ENCODE assay signal across 12 cellular contexts in genomic region chr1:244865820-244866219, GRCh38. TPM values are rescaled to one million over a fixed set of nuclear protein-coding genes. Genes with fewer than 3 reads are reported as not detected.
DNase-seq lines count a peak whose midpoint lies in the region; ATAC-seq and TF ChIP-seq lines count a peak whose summit lies in the region.
"Had no signal": no experiment of that assay in that cellular context is flagged by ENCODE, and none has a peak within 500 bp of the region (broad histone marks: within the 10 kb centered on the region; RNA-seq: fewer than 3 reads in every experiment).

No MANE protein-coding gene starts in this region.

- TF ChIP-seq CTCF in CD8-positive, alpha-beta T cell (IDR thresholded peaks at IDR 0.05), result no peak
- TF ChIP-seq CTCF in Loucy (conservative IDR thresholded peaks at IDR 0.05; ENCODE audit: low read length) (no peak), prostate gland (IDR thresholded peaks at IDR 0.05) (no peak)

- H2AFZ ChIP-seq in Loucy (ENCODE audit: low read length), result no peak overlapping the region

- intact Hi-C loops in CD8-positive, alpha-beta T cell (cut with DNase I, micrococcal nuclease), result loop anchor here (2.0 kb wide), 4 partner anchors 65 to 413 kb away; partner anchors contain the start of gene DESI2 (in 1 of the 2)
- intact Hi-C loops in dendritic cell treated with granulocyte-macrophage colony-stimulating factor and Interleukin-4, amounts not matched to agents 40 ng/mL and 50 ng/mL, for 4 days (cut with micrococcal nuclease), result loop anchor here (10.0 kb wide), 1 partner anchor 51 kb away; no protein-coding TSS in a partner anchor
- intact Hi-C loops in prostate gland (cut with DNase I), result no loop called here

- CTCF ChIA-PET in CD8-positive, alpha-beta T cell (lab: Charles Lee), result interaction anchor here (1.0 to 6.4 kb wide), 5 partner anchors 27 to 177 kb away, joined by 3 to 50 read pairs (median 8); partner anchors contain the start of gene COX20

- peaks cover 2% of the 10 kb centered on the region for H3K36me3 ChIP-seq in CD8-positive, alpha-beta T cell (ENCODE audit: insufficient read depth, low read length)
- peaks cover 14% of the 10 kb centered on the region for H3K36me3 ChIP-seq in Loucy (ENCODE audit: insufficient read depth, low read length)
- no peaks in the 10 kb centered on the region for H3K36me3 ChIP-seq in prostate gland

- no peak overlapping the region for H3K4me3 Mint-ChIP-seq in CD8-positive, alpha-beta T cell
- no peak overlapping the region for H3K4me3 Mint-ChIP-seq in dendritic cell treated with granulocyte-macrophage colony-stimulating factor and Interleukin-4, amounts not matched to agents 40 ng/mL and 50 ng/mL, for 4 days

- peak overlapping the region; percentile 66 for H3K27ac Mint-ChIP-seq in CD8-positive, alpha-beta T cell
- H3K27ac Mint-ChIP-seq in dendritic cell treated with granulocyte-macrophage colony-stimulating factor and Interleukin-4, amounts not matched to agents 40 ng/mL and 50 ng/mL, for 4 days, result peak overlapping the region; percentile 100

- no peak for TF ChIP-seq POLR2A in prostate gland (IDR thresholded peaks at IDR 0.05)

- peaks cover 21% of the 10 kb centered on the region for H3K4me1 ChIP-seq in CD8-positive, alpha-beta T cell (ENCODE audit: insufficient read depth, low read length)
- H3K4me1 ChIP-seq in Loucy (ENCODE audit: insufficient read depth, low read length, poor library complexity, severe bottlenecking) (peaks cover 19% of the 10 kb centered on the region), prostate gland (replicated peaks) (no peaks in the 10 kb centered on the region)

- no peak for ATAC-seq in CD8-positive, alpha-beta T cell
- ATAC-seq in GM21619 (IDR thresholded peaks at IDR 0.05; ENCODE audit: unreplicated experiment) (no peak), HG03354 (IDR thresholded peaks at IDR 0.05; ENCODE audit: poor library complexity, severe bottlenecking, unreplicated experiment) (no peak)

- H3K27me3 Mint-ChIP-seq in CD8-positive, alpha-beta T cell (ENCODE audit: low read depth), result no peaks in the 10 kb centered on the region
- H3K27me3 Mint-ChIP-seq in dendritic cell treated with granulocyte-macrophage colony-stimulating factor and Interleukin-4, amounts not matched to agents 40 ng/mL and 50 ng/mL, for 4 days, result no peaks in the 10 kb centered on the region

- peak overlapping the region; percentile 99 for H3K9ac ChIP-seq in Loucy (ENCODE audit: low read depth, low read length, poor library complexity, severe bottlenecking)

- WGBS in prostate gland, result 76% methylated on average over 3 of the region's 3 CpGs

- no peaks in the 10 kb centered on the region for H3K27me3 ChIP-seq in CD8-positive, alpha-beta T cell (ENCODE audit: insufficient read depth, low read length)
- H3K27me3 ChIP-seq in Loucy (ENCODE audit: insufficient read depth, low read length, poor library complexity, severe bottlenecking) (peaks cover 10% of the 10 kb centered on the region), prostate gland (replicated peaks; ENCODE audit: insufficient read depth) (no peaks in the 10 kb centered on the region)

- H3K9me3 Mint-ChIP-seq in CD8-positive, alpha-beta T cell, result no peaks in the 10 kb centered on the region
- H3K9me3 Mint-ChIP-seq in dendritic cell treated with granulocyte-macrophage colony-stimulating factor and Interleukin-4, amounts not matched to agents 40 ng/mL and 50 ng/mL, for 4 days, result no peaks in the 10 kb centered on the region

- no peak for DNase-seq in CD8-positive, alpha-beta T cell
- DNase-seq in prostate gland (ENCODE audit: low spot score), result no peak
- DNase-seq in NCI-H146 treated with DMSO at 0.1 percent for 48 hours (lab: John Stamatoyannopoulos, UW; ENCODE audit: unreplicated experiment), result no peak
- no peak for DNase-seq in NOMO-1 treated with DMSO at 0.1 percent for 48 hours (lab: John Stamatoyannopoulos, UW; ENCODE audit: unreplicated experiment)
- DNase-seq: activated effector memory CD4-positive, alpha-beta T cell treated with anti-CD3 and anti-CD28 coated beads, Interleukin-2, amount 50 U/mL, for 16 hours; mesendoderm; NCI-H1694 treated with DMSO at 0.1 percent for 48 hours; SK-N-SH had no signal

- H4K20me1 ChIP-seq in Loucy (ENCODE audit: insufficient read depth, low read length, poor library complexity, severe bottlenecking), result peaks cover 27% of the 10 kb centered on the region

- H3K79me2 ChIP-seq in Loucy (ENCODE audit: insufficient read depth, low read length), result peaks cover 44% of the 10 kb centered on the region

- no peaks in the 10 kb centered on the region for H3K9me2 ChIP-seq in Loucy (replicated peaks; ENCODE audit: low read depth, low read length)
- H3K9me2 ChIP-seq: SK-N-SH had no signal

- H3K4me1 Mint-ChIP-seq in CD8-positive, alpha-beta T cell (ENCODE audit: low read depth), result peaks cover 33% of the 10 kb centered on the region
- peaks cover 20% of the 10 kb centered on the region for H3K4me1 Mint-ChIP-seq in dendritic cell treated with granulocyte-macrophage colony-stimulating factor and Interleukin-4, amounts not matched to agents 40 ng/mL and 50 ng/mL, for 4 days (ENCODE audit: low read depth)

- peaks cover 3% of the 10 kb centered on the region; the same call in 1 of the 2 replicates for H3F3A ChIP-seq in Loucy (ENCODE audit: low read depth)

- peak overlapping the region; percentile 84 for H3K4me2 ChIP-seq in Loucy (ENCODE audit: low read depth, low read length, poor library complexity, severe bottlenecking)

- H3K9me3 ChIP-seq in CD8-positive, alpha-beta T cell (ENCODE audit: low read length), result no peaks in the 10 kb centered on the region
- H3K9me3 ChIP-seq in Loucy (ENCODE audit: insufficient read depth, low read depth, low read length), result no peaks in the 10 kb centered on the region
- H3K9me3 ChIP-seq in prostate gland, result no peaks in the 10 kb centered on the region
- H3K9me3 ChIP-seq: SK-N-SH had no signal

- H3K27ac ChIP-seq in CD8-positive, alpha-beta T cell (ENCODE audit: low read depth, low read length), result peak overlapping the region; percentile 94
- peak overlapping the region; percentile 100 for H3K27ac ChIP-seq in prostate gland

- no peak overlapping the region for H3K4me3 ChIP-seq in CD8-positive, alpha-beta T cell (ENCODE audit: low read depth, low read length)
- peak overlapping the region; percentile 97 for H3K4me3 ChIP-seq in Loucy (ENCODE audit: low read length, poor library complexity, severe bottlenecking)
- H3K4me3 ChIP-seq in prostate gland, result no peak overlapping the region

- POLR2A ChIA-PET in CD8-positive, alpha-beta T cell (lab: Charles Lee), result interaction anchor here (1.0 to 23.6 kb wide), 3 partner anchors 26 to 415 kb away, joined by 3 to 762 read pairs (median 139); partner anchors contain the start of gene COX20

- H3K36me3 Mint-ChIP-seq in CD8-positive, alpha-beta T cell, result peaks cover 28% of the 10 kb centered on the region
- peaks cover 41% of the 10 kb centered on the region for H3K36me3 Mint-ChIP-seq in dendritic cell treated with granulocyte-macrophage colony-stimulating factor and Interleukin-4, amounts not matched to agents 40 ng/mL and 50 ng/mL, for 4 days (ENCODE audit: low read depth)

RNA-seq across cellular contexts. Expression of gene HNRNPU, which starts 1.5 kb away (rescaled TPM):
- total RNA-seq in CD8-positive, alpha-beta T cell, result 100 to 1,000 TPM; 411 to 415 TPM
- total RNA-seq in prostate gland, result 100 to 1,000 TPM; 302 to 350 TPM

RNA-seq across cellular contexts. Expression of gene COX20, which starts 30.4 kb away (rescaled TPM):
- total RNA-seq in CD8-positive, alpha-beta T cell, result 10 to 100 TPM; 17.4 to 17.7 TPM
- 10 to 100 TPM; 46.8 to 78.4 TPM for total RNA-seq in prostate gland
